ENCODE assay signal across 11 cellular contexts in the genomic region with DNA sequence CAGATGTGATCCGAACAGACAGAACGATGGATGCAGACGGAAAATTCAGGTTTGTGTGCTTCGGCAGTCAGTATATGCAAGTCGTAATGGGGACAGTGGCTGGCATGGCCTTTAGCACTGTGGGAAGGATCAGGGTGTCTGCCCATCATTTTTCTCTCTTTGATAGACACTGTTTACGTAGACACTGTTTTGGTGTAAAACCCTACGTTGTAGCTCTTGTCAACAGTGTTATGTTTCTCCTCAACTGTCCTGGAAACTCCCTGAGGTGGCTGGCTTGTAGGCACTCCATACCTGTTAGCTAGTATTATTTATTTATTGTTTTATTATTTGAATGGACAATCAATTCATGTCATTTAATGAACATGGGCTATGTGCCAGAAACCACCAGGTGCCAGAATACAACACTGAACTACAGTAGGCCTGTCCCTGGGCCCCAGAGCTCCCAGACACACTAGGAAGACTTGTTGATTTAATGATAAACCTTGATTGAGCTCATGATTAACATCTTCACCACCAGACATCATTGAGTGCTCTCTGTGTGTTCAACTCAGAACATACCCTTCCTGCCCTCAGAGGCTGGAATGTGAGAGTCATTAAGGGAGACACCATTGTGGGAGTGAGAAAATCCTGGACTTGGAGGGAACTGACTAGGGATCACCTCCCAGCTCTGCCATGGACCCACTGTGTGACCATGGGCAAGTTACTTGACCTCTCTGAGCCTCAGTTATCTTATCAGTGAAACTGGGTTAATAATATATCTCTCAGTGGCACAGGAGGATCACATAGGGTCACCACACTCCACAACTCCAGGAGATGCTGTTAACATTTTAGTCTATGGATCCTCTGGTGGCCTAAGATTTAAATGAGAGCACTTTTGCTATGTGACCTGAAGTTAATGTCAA. TPM values are rescaled to one million over a fixed set of nuclear protein-coding genes. Genes with fewer than 3 reads are reported as not detected.
DNase-seq lines count a peak whose midpoint lies in the region; ATAC-seq lines count a peak whose summit lies in the region.
"Had no signal": no experiment of that assay in that cellular context is flagged by ENCODE, and none has a peak within 500 bp of the region (broad histone marks: within the 10 kb centered on the region; RNA-seq: fewer than 3 reads in every experiment).

No MANE protein-coding gene starts in this region.

- peaks cover 66 to 100% (median 98%) of the 10 kb centered on the region in 10 experiments for H3K4me1 ChIP-seq in BLaER1 treated with 17β-estradiol and CSF1 and Interleukin-3, amounts not matched to agents 10 nM and 100 nM

- DNase-seq in HT-29 (ENCODE audit: low spot score), result peak; percentile 63
- DNase-seq in activated CD8-positive, alpha-beta memory T cell treated with anti-CD3 and anti-CD28 coated beads, Interleukin-2, amount 50 U/mL, for 48 hours, result peak; percentile 42
- DNase-seq in naive B cell, result no peak
- no peak for DNase-seq in SW 1271 (lab: John Stamatoyannopoulos, UW)
- no peak for DNase-seq in superior temporal gyrus (ENCODE audit: extremely low spot score)
- DNase-seq: MG63, nephron progenitor cell had no signal

- peak overlapping the region in 8 of 11 experiments; percentile 9 to 67 (median 50); a peak in 12 of 22 replicates for H3K9ac ChIP-seq in BLaER1 treated with 17β-estradiol and CSF1 and Interleukin-3, amounts not matched to agents 10 nM and 100 nM

- peak overlapping the region; percentile 55 to 98 (median 96); a peak in 21 of 22 replicates for H3K4me2 ChIP-seq in BLaER1 treated with 17β-estradiol and CSF1 and Interleukin-3, amounts not matched to agents 10 nM and 100 nM

- peaks cover 0 to 14% (median 0%) of the 10 kb centered on the region in 11 experiments; a peak in 2 of 22 replicates for H4K20me1 ChIP-seq in BLaER1 treated with 17β-estradiol and CSF1 and Interleukin-3, amounts not matched to agents 10 nM and 100 nM

- no peak overlapping the region for H3K4me3 ChIP-seq in BLaER1 treated with 17β-estradiol and CSF1 and Interleukin-3, amounts not matched to agents 10 nM and 100 nM
- H3K4me3 ChIP-seq: MG63 had no signal

- peak overlapping the region; percentile 86 to 96 (median 92) for H3K27ac Mint-ChIP-seq in naive B cell

- H3K27me3 ChIP-seq in BLaER1 treated with 17β-estradiol and CSF1 and Interleukin-3, amounts not matched to agents 10 nM and 100 nM, result no peaks in the 10 kb centered on the region
- H3K27me3 ChIP-seq: MG63 had no signal

- peaks cover 64 to 82% (median 81%) of the 10 kb centered on the region in 3 donors for H3K4me1 Mint-ChIP-seq in naive B cell

- H3K27ac ChIP-seq in BLaER1 treated with 17β-estradiol and CSF1 and Interleukin-3, amounts not matched to agents 10 nM and 100 nM, result peak overlapping the region in 9 of 11 experiments; percentile 29 to 100 (median 98); a peak in 17 of 22 replicates
- H3K27ac ChIP-seq: epithelial cell of prostate had no signal

- H3K36me3 Mint-ChIP-seq in naive B cell, result peaks cover 0 to 5% of the 10 kb centered on the region in 2 donors

- peaks cover 0 to 15% (median 0%) of the 10 kb centered on the region in 11 experiments; a peak in 5 of 22 replicates for H3K36me3 ChIP-seq in BLaER1 treated with 17β-estradiol and CSF1 and Interleukin-3, amounts not matched to agents 10 nM and 100 nM

- H3K27me3 Mint-ChIP-seq in naive B cell, result no peaks in the 10 kb centered on the region

- H3K9me3 Mint-ChIP-seq in naive B cell, result no peaks in the 10 kb centered on the region

- peak overlapping the region in 5 of 8 donors; percentile 24 to 83 (median 79) for H3K4me3 Mint-ChIP-seq in naive B cell
- H3K4me3 Mint-ChIP-seq: nephron progenitor cell had no signal

- ATAC-seq in naive B cell (ENCODE audit: low read depth in 2 of 2), result no peak
- no peak for ATAC-seq in HG03469 (IDR thresholded peaks at IDR 0.05; ENCODE audit: unreplicated experiment)
- ATAC-seq in HG03457 (IDR thresholded peaks at IDR 0.05; ENCODE audit: unreplicated experiment), result no peak

- peaks cover 0 to 7% (median 0%) of the 10 kb centered on the region in 11 experiments; a peak in 2 of 22 replicates for H3K9me3 ChIP-seq in BLaER1 treated with 17β-estradiol and CSF1 and Interleukin-3, amounts not matched to agents 10 nM and 100 nM (replicated peaks in 1 of 11)

RNA-seq across cellular contexts. Expression of a gene that starts 19.3 kb away (rescaled TPM):
- 52.0 and 58.7 TPM in 2 replicates for total RNA-seq in HT-29 (2014; rRNA removed; shearing (Covaris generic))
- 100 to 1,000 TPM; 228 to 332 (median 296) TPM for polyA plus RNA-seq in naive B cell (ENCODE audit: low read depth in 6 of 6)

Comparison
In these comparisons a context has a peak if more than half of its experiments do, and no peak if none do; other contexts are left out.
1. DNase-seq: peak in HT-29 (single experiment) and activated CD8-positive, alpha-beta memory T cell treated with anti-CD3 and anti-CD28 coated beads, Interleukin-2, amount 50 U/mL, for 48 hours (single experiment); none in naive B cell (single experiment), SW 1271 (0 of 2) and superior temporal gyrus (single experiment).